Comparison of ENCODE assay signal across 22 cellular contexts in the genomic region with DNA sequence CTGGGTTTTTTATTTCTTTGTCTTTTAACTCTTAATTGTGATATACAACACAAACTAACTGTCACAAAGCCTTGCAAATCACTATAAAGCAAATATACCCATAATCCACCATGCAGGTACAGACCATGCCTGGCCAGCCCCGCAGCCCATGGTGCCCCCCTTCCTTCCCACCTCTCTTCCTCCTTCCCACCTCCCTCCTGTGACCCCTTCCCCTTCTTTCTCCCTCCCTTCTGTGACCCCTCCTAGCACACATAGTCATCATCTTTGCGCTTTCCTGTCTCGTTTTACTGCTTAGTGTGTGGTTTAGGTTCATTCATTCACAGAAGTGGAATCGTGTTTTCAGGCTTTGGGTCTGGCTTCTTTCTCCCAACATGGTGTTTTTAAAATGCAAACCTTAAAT. TPM values are rescaled to one million over a fixed set of nuclear protein-coding genes. Genes with fewer than 3 reads are reported as not detected.
DNase-seq lines count a peak whose midpoint lies in the region; ATAC-seq, FAIRE-seq and TF ChIP-seq lines count a peak whose summit lies in the region.
"Had no signal": no experiment of that assay in that cellular context is flagged by ENCODE, and none has a peak within 500 bp of the region (broad histone marks: within the 10 kb centered on the region; RNA-seq: fewer than 3 reads in every experiment).

No MANE protein-coding gene starts in this region.

- H3K4me1 ChIP-seq in H9 (ENCODE audit: insufficient read depth, low read length) = peaks cover 2% of the 10 kb centered on the region; the same call in 1 of the 2 replicates
- H3K4me1 ChIP-seq: Caco-2, HAP-1 had no signal

- H3K23me2 ChIP-seq in H9 (ENCODE audit: insufficient read length, low read depth, low read length, poor library complexity, severe bottlenecking) = no peaks in the 10 kb centered on the region

- H2AK5ac ChIP-seq in H9 (ENCODE audit: insufficient read length, low read length) = no peak overlapping the region

- H4K20me1 ChIP-seq in H9 (ENCODE audit: control insufficient read depth, insufficient read depth, insufficient read length) = no peaks in the 10 kb centered on the region

- H3K27me3 ChIP-seq in H9 (ENCODE audit: insufficient read depth, low read length) = no peaks in the 10 kb centered on the region
- H3K27me3 ChIP-seq: BLaER1 had no signal

- no peak overlapping the region for H2BK120ac ChIP-seq in H9 (ENCODE audit: low read depth, low read length, poor library complexity, severe bottlenecking)

- H3K9ac ChIP-seq in H9 (ENCODE audit: extremely low read depth, insufficient read length, low read length) = no peak overlapping the region
- H3K9ac ChIP-seq: BLaER1 had no signal

- no peak overlapping the region for H2BK5ac ChIP-seq in H9 (ENCODE audit: insufficient read length, low read length)

- H3K18ac ChIP-seq in H9 (ENCODE audit: insufficient read length, low read depth, low read length) = no peak overlapping the region

- H4K8ac ChIP-seq in H9 (replicated peaks; ENCODE audit: insufficient read length, low read depth, low read length) = no peak overlapping the region

- no peak overlapping the region for H4K5ac ChIP-seq in H9 (ENCODE audit: insufficient read length, low read depth, low read length)

- no peaks in the 10 kb centered on the region for H3K9me3 ChIP-seq in H9 (ENCODE audit: control insufficient read depth, low read depth, low read length)
- H3K9me3 ChIP-seq: BLaER1, Caco-2, HAP-1 had no signal

- no peak overlapping the region for H3K56ac ChIP-seq in H9 (ENCODE audit: insufficient read length, low read depth, low read length)

- no peak overlapping the region; the same call in 1 of the 2 replicates for H3K14ac ChIP-seq in H9 (ENCODE audit: insufficient read depth, low read length)

- no CpG with 5 or more reads among the region's 4 CpGs for WGBS in H9 (ENCODE audit: extremely low coverage, insufficient read length, low lambda C conversion rate)

- no peak for TF ChIP-seq CTCF in H9 (conservative IDR thresholded peaks at IDR 0.05)
- TF ChIP-seq CTCF in chondrocyte (IDR thresholded peaks at IDR 0.05) = no peak
- no peak for TF ChIP-seq CTCF in GM10248 (IDR thresholded peaks at IDR 0.05; ENCODE audit: control extremely low read depth, extremely low read depth, low read depth, missing control alignments)

- no peaks in the 10 kb centered on the region for H3K79me2 ChIP-seq in H9 (ENCODE audit: insufficient read depth, low read length)

- no peak overlapping the region for H2BK15ac ChIP-seq in H9 (ENCODE audit: low read depth, low read length)

- FAIRE-seq in urothelium cell line (lab: Jason Lieb, UNC) = no peak
- FAIRE-seq: HTR-8/SVneo had no signal

- peaks cover 91% of the 10 kb centered on the region for H3K4me1 Mint-ChIP-seq in activated T-cell treated with anti-CD3 and anti-CD28 coated beads, Interleukin-2, amount 50 U/mL, for 72 hours (ENCODE audit: low read depth)
- H3K4me1 Mint-ChIP-seq in H9 (peaks cover 7 to 10% of the 10 kb centered on the region in 2 experiments), chondrocyte (ENCODE audit: low read depth) (peaks cover 27% of the 10 kb centered on the region), immature natural killer cell (peaks cover 46 to 50% of the 10 kb centered on the region in 2 donors)

- DNase-seq in activated T-cell treated with anti-CD3 and anti-CD28 coated beads, Interleukin-2, amount 50 U/mL, for 72 hours = no peak
- DNase-seq in activated T-cell treated with anti-CD3 and anti-CD28 coated beads for 4 hours = no peak
- DNase-seq in H9 = no peak
- DNase-seq in chondrocyte (ENCODE audit: low spot score) = no peak
- DNase-seq in Kasumi-1 (lab: John Stamatoyannopoulos, UW) = no peak
- no peak for DNase-seq in GM10248 (ENCODE audit: extremely low spot score)
- no peak for DNase-seq in urothelium cell line (ENCODE audit: low spot score)
- no peak for DNase-seq in immature natural killer cell
- DNase-seq: Caco-2, DMS153, MV-4-11, NCI-H1436, NCI-H2029, NCI-H2171, NCI-H446, NCI-H69, OCI-M1, SHP77 treated with DMSO at 0.1 percent for 48 hours had no signal

- H3K4me3 Mint-ChIP-seq in activated T-cell treated with anti-CD3 and anti-CD28 coated beads, Interleukin-2, amount 50 U/mL, for 72 hours = no peak overlapping the region
- H3K4me3 Mint-ChIP-seq in H9 (no peak overlapping the region), chondrocyte (ENCODE audit: unreplicated experiment) (no peak overlapping the region), immature natural killer cell (no peak overlapping the region)

- no peak overlapping the region for H2AFZ ChIP-seq in H9 (ENCODE audit: low read length)

- H3K79me1 ChIP-seq in H9 (ENCODE audit: insufficient read depth, low read depth, low read length, poor library complexity, severe bottlenecking) = no peaks in the 10 kb centered on the region

- H3K27me3 Mint-ChIP-seq in activated T-cell treated with anti-CD3 and anti-CD28 coated beads, Interleukin-2, amount 50 U/mL, for 72 hours (ENCODE audit: low read depth) = no peaks in the 10 kb centered on the region
- H3K27me3 Mint-ChIP-seq in H9 (ENCODE audit: low read depth) (no peaks in the 10 kb centered on the region), chondrocyte (ENCODE audit: low read depth) (no peaks in the 10 kb centered on the region), immature natural killer cell (ENCODE audit: low read depth in 3 of 3) (peaks cover 2 to 6% (median 5%) of the 10 kb centered on the region in 3 donors)

- peaks cover 12 to 26% of the 10 kb centered on the region in 2 donors for H3K36me3 Mint-ChIP-seq in activated T-cell treated with anti-CD3 and anti-CD28 coated beads, Interleukin-2, amount 50 U/mL, for 72 hours (ENCODE audit: insufficient read depth in 2 of 2)
- H3K36me3 Mint-ChIP-seq in H9 (ENCODE audit: insufficient read depth in 1 of 3, low read depth in 3 of 3) = peaks cover 10 to 16% (median 11%) of the 10 kb centered on the region in 3 experiments
- H3K36me3 Mint-ChIP-seq in chondrocyte (ENCODE audit: low read depth) = peaks cover 15% of the 10 kb centered on the region
- peaks cover 29 to 50% (median 39%) of the 10 kb centered on the region in 3 donors for H3K36me3 Mint-ChIP-seq in immature natural killer cell

- CTCF ChIA-PET in GM10248 (lab: Yijun Ruan, JAX) = interaction anchor here (1.2 to 2.6 kb wide), 5 partner anchors 7 to 101 kb away, joined by 3 to 8 read pairs (median 3); no protein-coding TSS in a partner anchor

- no peak overlapping the region for H3K4ac ChIP-seq in H9 (ENCODE audit: low read depth, low read length)

- H3K9me3 Mint-ChIP-seq in activated T-cell treated with anti-CD3 and anti-CD28 coated beads, Interleukin-2, amount 50 U/mL, for 72 hours = no peaks in the 10 kb centered on the region
- H3K9me3 Mint-ChIP-seq in H9 = no peaks in the 10 kb centered on the region
- H3K9me3 Mint-ChIP-seq in chondrocyte (ENCODE audit: low read depth) = no peaks in the 10 kb centered on the region
- H3K9me3 Mint-ChIP-seq in immature natural killer cell = no peaks in the 10 kb centered on the region

- POLR2A ChIA-PET in GM10248 (lab: Yijun Ruan, JAX) = no interaction called here

- peak overlapping the region; percentile 39 for H3K27ac Mint-ChIP-seq in activated T-cell treated with anti-CD3 and anti-CD28 coated beads, Interleukin-2, amount 50 U/mL, for 72 hours
- peak overlapping the region in 2 of 3 experiments; percentile 2 to 22; a peak in 1 of 7 replicates for H3K27ac Mint-ChIP-seq in H9
- peak overlapping the region; percentile 74 for H3K27ac Mint-ChIP-seq in chondrocyte (ENCODE audit: unreplicated experiment)
- H3K27ac Mint-ChIP-seq in immature natural killer cell = no peak overlapping the region

- H3K4me2 ChIP-seq in H9 (ENCODE audit: insufficient read depth, insufficient read length, low read length) = no peak overlapping the region
- H3K4me2 ChIP-seq: BLaER1 had no signal

- H2BK12ac ChIP-seq in H9 (ENCODE audit: insufficient read length, low read depth, low read length) = no peak overlapping the region

- no peak overlapping the region for H3T11ph ChIP-seq in H9 (ENCODE audit: low read length)

- no peak overlapping the region for H2BK20ac ChIP-seq in H9 (ENCODE audit: low read depth, low read length, poor library complexity, severe bottlenecking)

- no peak overlapping the region for H3K23ac ChIP-seq in H9 (ENCODE audit: insufficient read length, low read depth, low read length)

- no peak for ATAC-seq in activated T-cell treated with anti-CD3 and anti-CD28 coated beads, Interleukin-2, amount 50 U/mL, for 72 hours (replicated peaks in 1 of 2)

- H4K91ac ChIP-seq in H9 (ENCODE audit: insufficient read length, low read depth, low read length) = no peak overlapping the region

- H3K27ac ChIP-seq in H9 (ENCODE audit: insufficient read length, low read depth, low read length) = no peak overlapping the region
- H3K27ac ChIP-seq: BLaER1 had no signal

RNA-seq across cellular contexts. Expression of a gene that starts 29.6 kb away (rescaled TPM):
- total RNA-seq in activated T-cell treated with anti-CD3 and anti-CD28 coated beads, Interleukin-2, amount 50 U/mL, for 72 hours = 10 to 100 TPM; 32.8 to 57.5 TPM
- total RNA-seq in H9 (2021) (not detected in 2 replicates), chondrocyte (0.63 to 5.7 TPM (median 5.7 TPM) in 3 replicates)
- polyA plus RNA-seq in immature natural killer cell = 100 to 1,000 TPM in 1 of 3 donors, 10 to 100 TPM in 2; 63.2 to 154 (median 87.1) TPM
- total RNA-seq: A172, Caco-2 had no signal

Comparison
In these comparisons a context has a peak if more than half of its experiments do, and no peak if none do; other contexts are left out.
1. H3K27ac Mint-ChIP-seq: peak in activated T-cell treated with anti-CD3 and anti-CD28 coated beads, Interleukin-2, amount 50 U/mL, for 72 hours (single experiment), H9 (2 of 3) and chondrocyte (single experiment); none in immature natural killer cell (0 of 6).